In the genomic region with DNA sequence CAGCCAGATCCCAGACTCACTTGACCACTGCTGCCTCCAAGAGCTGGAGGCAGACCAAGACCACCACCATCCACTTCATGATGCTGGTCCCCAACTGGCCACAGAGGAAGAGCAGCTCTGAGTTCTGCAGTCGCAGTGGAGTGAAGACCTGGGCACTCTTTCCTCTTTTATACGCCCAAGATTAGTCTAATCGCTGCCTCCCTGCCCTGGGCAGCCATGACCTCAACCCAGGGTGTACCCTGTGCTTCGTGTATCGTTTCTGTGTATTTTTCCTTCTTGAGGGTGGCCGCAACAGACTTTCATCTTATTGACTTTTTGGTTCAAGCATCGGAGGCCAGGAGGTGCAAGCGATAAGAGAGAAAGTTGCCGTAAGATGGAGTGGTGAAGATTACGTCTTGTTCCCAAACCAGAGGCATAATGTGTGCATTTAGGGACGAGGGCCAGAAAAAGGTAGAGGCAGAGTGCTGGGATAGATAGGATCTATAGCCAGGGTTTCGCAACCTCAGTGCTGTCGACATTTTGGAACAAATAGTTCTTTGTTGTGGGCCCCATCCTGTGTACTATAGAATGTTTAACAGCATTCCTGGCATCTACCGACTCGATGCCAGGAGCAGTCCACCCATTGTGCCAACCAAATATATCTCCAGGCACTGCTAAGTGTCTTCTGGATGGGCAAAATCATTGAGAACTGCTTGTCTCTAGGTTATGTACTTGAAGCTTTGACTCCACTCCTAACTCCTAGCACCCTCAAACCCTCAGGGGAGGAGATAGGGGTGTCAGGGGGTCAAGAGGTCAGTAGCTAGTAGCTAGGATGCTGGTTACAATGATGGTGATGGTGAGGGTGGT, we compare ENCODE assay signal across 1 cellular context.
TF ChIP-seq lines count a peak whose summit lies in the region.

A gene (minus strand): TSS at position 142 of the 846 bp plus-strand sequence. CDS start 63 bp downstream, at position 79.

TF ChIP-seq in HepG2, 621 proteins besides CTCF, POLR2A, EP300 and RAD21 (continued from another document and continues in another):
- TF ChIP-seq ZNF607 (CRISPR knock-in tag; IDR thresholded peaks at IDR 0.05; ENCODE audit: borderline replicate concordance), result no peak
- TF ChIP-seq MIER2 (CRISPR knock-in tag; IDR thresholded peaks at IDR 0.05), result no peak; the same call in 1 of the 2 replicates
- no peak for TF ChIP-seq ZFP36 (IDR thresholded peaks at IDR 0.05; ENCODE audit: borderline replicate concordance, low read depth, low read length, partially characterized antibody)
- 0 out of 2 replicates have a peak, but pooled peaks have one; percentile 58 for TF ChIP-seq ZNF446 (CRISPR knock-in tag; IDR thresholded peaks at IDR 0.05)
- no peak for TF ChIP-seq GATAD1 (CRISPR knock-in tag; IDR thresholded peaks at IDR 0.05)
- TF ChIP-seq, protein P1, sequence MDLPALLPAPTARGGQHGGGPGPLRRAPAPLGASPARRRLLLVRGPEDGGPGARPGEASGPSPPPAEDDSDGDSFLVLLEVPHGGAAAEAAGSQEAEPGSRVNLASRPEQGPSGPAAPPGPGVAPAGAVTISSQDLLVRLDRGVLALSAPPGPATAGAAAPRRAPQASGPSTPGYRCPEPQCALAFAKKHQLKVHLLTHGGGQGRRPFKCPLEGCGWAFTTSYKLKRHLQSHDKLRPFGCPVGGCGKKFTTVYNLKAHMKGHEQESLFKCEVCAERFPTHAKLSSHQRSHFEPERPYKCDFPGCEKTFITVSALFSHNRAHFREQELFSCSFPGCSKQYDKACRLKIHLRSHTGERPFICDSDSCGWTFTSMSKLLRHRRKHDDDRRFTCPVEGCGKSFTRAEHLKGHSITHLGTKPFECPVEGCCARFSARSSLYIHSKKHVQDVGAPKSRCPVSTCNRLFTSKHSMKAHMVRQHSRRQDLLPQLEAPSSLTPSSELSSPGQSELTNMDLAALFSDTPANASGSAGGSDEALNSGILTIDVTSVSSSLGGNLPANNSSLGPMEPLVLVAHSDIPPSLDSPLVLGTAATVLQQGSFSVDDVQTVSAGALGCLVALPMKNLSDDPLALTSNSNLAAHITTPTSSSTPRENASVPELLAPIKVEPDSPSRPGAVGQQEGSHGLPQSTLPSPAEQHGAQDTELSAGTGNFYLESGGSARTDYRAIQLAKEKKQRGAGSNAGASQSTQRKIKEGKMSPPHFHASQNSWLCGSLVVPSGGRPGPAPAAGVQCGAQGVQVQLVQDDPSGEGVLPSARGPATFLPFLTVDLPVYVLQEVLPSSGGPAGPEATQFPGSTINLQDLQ (CRISPR knock-in tag; IDR thresholded peaks at IDR 0.05), result peak; percentile 67; the same call in 1 of the 2 replicates
- TF ChIP-seq ATF7-NPFF (CRISPR knock-in tag; IDR thresholded peaks at IDR 0.05; ENCODE audit: low read depth), result peak; percentile 74
- TF ChIP-seq ZNF672 (CRISPR knock-in tag; IDR thresholded peaks at IDR 0.05), result 0 out of 2 replicates have a peak, but pooled peaks have one; percentile 71
- 0 out of 2 replicates have a peak, but pooled peaks have one; percentile 24 for TF ChIP-seq ETV6 (CRISPR knock-in tag; conservative IDR thresholded peaks at IDR 0.05)
- peak; percentile 96 for TF ChIP-seq MED8 (CRISPR knock-in tag; IDR thresholded peaks at IDR 0.05; ENCODE audit: insufficient replicate concordance)
- peak; percentile 20 for TF ChIP-seq KMT2A (CRISPR knock-in tag; IDR thresholded peaks at IDR 0.05)
- TF ChIP-seq SP1 (IDR thresholded peaks at IDR 0.05), result no peak
- no peak; the same call in 1 of the 2 replicates for TF ChIP-seq SP1 (CRISPR knock-in tag; IDR thresholded peaks at IDR 0.05)
- peak; percentile 91 for TF ChIP-seq RXRB (CRISPR knock-in tag; IDR thresholded peaks at IDR 0.05; ENCODE audit: borderline replicate concordance)
- peak; percentile 21; the same call in 1 of the 2 replicates for TF ChIP-seq NFYC (CRISPR knock-in tag; IDR thresholded peaks at IDR 0.05)
- TF ChIP-seq RBFOX2 (IDR thresholded peaks at IDR 0.05; ENCODE audit: low read depth, low read length), result no peak; the same call in 1 of the 2 replicates
- no peak for TF ChIP-seq ZNF552 (CRISPR knock-in tag; IDR thresholded peaks at IDR 0.05; ENCODE audit: borderline replicate concordance)
- TF ChIP-seq, protein P2, sequence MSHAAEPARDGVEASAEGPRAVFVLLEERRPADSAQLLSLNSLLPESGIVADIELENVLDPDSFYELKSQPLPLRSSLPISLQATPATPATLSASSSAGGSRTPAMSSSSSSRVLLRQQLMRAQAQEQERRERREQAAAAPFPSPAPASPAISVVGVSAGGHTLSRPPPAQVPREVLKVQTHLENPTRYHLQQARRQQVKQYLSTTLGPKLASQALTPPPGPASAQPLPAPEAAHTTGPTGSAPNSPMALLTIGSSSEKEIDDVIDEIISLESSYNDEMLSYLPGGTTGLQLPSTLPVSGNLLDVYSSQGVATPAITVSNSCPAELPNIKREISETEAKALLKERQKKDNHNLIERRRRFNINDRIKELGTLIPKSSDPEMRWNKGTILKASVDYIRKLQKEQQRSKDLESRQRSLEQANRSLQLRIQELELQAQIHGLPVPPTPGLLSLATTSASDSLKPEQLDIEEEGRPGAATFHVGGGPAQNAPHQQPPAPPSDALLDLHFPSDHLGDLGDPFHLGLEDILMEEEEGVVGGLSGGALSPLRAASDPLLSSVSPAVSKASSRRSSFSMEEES (CRISPR knock-in tag; IDR thresholded peaks at IDR 0.05), result peak; percentile 60
- TF ChIP-seq IKZF1 (IDR thresholded peaks at IDR 0.05), result no peak
- no peak for TF ChIP-seq ZNF468 (CRISPR knock-in tag; IDR thresholded peaks at IDR 0.05)
- no peak for TF ChIP-seq CCAR2 (optimal IDR thresholded peaks at IDR 0.05; ENCODE audit: low read depth, low read length)
- TF ChIP-seq ZNF615 (CRISPR knock-in tag; IDR thresholded peaks at IDR 0.05; ENCODE audit: borderline replicate concordance), result 0 out of 2 replicates have a peak, but pooled peaks have one; percentile 11
- TF ChIP-seq NR2C2 (CRISPR knock-in tag; IDR thresholded peaks at IDR 0.05; ENCODE audit: borderline replicate concordance), result peak; percentile 81
- TF ChIP-seq, protein P3, sequence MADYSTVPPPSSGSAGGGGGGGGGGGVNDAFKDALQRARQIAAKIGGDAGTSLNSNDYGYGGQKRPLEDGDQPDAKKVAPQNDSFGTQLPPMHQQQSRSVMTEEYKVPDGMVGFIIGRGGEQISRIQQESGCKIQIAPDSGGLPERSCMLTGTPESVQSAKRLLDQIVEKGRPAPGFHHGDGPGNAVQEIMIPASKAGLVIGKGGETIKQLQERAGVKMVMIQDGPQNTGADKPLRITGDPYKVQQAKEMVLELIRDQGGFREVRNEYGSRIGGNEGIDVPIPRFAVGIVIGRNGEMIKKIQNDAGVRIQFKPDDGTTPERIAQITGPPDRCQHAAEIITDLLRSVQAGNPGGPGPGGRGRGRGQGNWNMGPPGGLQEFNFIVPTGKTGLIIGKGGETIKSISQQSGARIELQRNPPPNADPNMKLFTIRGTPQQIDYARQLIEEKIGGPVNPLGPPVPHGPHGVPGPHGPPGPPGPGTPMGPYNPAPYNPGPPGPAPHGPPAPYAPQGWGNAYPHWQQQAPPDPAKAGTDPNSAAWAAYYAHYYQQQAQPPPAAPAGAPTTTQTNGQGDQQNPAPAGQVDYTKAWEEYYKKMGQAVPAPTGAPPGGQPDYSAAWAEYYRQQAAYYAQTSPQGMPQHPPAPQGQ (CRISPR knock-in tag; IDR thresholded peaks at IDR 0.05; ENCODE audit: borderline replicate concordance), result 0 out of 2 replicates have a peak, but pooled peaks have one; percentile 23
- TF ChIP-seq ZNF34 (CRISPR knock-in tag; IDR thresholded peaks at IDR 0.05; ENCODE audit: borderline replicate concordance), result peak; percentile 94
- TF ChIP-seq, protein P4, sequence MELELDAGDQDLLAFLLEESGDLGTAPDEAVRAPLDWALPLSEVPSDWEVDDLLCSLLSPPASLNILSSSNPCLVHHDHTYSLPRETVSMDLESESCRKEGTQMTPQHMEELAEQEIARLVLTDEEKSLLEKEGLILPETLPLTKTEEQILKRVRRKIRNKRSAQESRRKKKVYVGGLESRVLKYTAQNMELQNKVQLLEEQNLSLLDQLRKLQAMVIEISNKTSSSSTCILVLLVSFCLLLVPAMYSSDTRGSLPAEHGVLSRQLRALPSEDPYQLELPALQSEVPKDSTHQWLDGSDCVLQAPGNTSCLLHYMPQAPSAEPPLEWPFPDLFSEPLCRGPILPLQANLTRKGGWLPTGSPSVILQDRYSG (CRISPR knock-in tag; IDR thresholded peaks at IDR 0.05), result no peak
- TF ChIP-seq, protein P5, sequence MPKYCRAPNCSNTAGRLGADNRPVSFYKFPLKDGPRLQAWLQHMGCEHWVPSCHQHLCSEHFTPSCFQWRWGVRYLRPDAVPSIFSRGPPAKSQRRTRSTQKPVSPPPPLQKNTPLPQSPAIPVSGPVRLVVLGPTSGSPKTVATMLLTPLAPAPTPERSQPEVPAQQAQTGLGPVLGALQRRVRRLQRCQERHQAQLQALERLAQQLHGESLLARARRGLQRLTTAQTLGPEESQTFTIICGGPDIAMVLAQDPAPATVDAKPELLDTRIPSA (CRISPR knock-in tag; IDR thresholded peaks at IDR 0.05; ENCODE audit: borderline replicate concordance), result no peak
- TF ChIP-seq KDM1A (CRISPR knock-in tag; IDR thresholded peaks at IDR 0.05), result no peak; the same call in 1 of the 2 replicates
- TF ChIP-seq, protein P6, sequence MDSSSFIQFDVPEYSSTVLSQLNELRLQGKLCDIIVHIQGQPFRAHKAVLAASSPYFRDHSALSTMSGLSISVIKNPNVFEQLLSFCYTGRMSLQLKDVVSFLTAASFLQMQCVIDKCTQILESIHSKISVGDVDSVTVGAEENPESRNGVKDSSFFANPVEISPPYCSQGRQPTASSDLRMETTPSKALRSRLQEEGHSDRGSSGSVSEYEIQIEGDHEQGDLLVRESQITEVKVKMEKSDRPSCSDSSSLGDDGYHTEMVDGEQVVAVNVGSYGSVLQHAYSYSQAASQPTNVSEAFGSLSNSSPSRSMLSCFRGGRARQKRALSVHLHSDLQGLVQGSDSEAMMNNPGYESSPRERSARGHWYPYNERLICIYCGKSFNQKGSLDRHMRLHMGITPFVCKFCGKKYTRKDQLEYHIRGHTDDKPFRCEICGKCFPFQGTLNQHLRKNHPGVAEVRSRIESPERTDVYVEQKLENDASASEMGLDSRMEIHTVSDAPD (CRISPR knock-in tag; IDR thresholded peaks at IDR 0.05), result peak; percentile 98
- no peak for TF ChIP-seq ZNF432 (CRISPR knock-in tag; IDR thresholded peaks at IDR 0.05; ENCODE audit: borderline replicate concordance)
- TF ChIP-seq, protein P7, sequence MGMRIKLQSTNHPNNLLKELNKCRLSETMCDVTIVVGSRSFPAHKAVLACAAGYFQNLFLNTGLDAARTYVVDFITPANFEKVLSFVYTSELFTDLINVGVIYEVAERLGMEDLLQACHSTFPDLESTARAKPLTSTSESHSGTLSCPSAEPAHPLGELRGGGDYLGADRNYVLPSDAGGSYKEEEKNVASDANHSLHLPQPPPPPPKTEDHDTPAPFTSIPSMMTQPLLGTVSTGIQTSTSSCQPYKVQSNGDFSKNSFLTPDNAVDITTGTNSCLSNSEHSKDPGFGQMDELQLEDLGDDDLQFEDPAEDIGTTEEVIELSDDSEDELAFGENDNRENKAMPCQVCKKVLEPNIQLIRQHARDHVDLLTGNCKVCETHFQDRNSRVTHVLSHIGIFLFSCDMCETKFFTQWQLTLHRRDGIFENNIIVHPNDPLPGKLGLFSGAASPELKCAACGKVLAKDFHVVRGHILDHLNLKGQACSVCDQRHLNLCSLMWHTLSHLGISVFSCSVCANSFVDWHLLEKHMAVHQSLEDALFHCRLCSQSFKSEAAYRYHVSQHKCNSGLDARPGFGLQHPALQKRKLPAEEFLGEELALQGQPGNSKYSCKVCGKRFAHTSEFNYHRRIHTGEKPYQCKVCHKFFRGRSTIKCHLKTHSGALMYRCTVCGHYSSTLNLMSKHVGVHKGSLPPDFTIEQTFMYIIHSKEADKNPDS (CRISPR knock-in tag; IDR thresholded peaks at IDR 0.05), result no peak
- TF ChIP-seq SNAPC2 (CRISPR knock-in tag; IDR thresholded peaks at IDR 0.05), result peak; percentile 88
- TF ChIP-seq, protein P8, sequence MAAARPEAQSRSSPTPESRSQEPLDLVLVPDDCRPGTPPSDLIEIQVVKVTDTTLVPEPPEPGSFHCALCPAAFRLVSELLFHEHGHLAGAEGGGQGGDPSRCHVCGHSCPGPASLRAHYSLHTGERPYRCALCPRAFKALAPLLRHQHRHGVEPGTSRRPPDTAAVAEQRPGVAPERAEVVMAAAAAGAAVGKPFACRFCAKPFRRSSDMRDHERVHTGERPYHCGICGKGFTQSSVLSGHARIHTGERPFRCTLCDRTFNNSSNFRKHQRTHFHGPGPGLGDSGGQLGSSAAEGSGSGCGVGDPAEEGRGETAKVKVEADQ (CRISPR knock-in tag; IDR thresholded peaks at IDR 0.05; ENCODE audit: borderline replicate concordance), result peak; percentile 81; the same call in 1 of the 2 replicates
- TF ChIP-seq NFIB (CRISPR knock-in tag; IDR thresholded peaks at IDR 0.05; ENCODE audit: borderline replicate concordance), result no peak
- TF ChIP-seq, protein P9, sequence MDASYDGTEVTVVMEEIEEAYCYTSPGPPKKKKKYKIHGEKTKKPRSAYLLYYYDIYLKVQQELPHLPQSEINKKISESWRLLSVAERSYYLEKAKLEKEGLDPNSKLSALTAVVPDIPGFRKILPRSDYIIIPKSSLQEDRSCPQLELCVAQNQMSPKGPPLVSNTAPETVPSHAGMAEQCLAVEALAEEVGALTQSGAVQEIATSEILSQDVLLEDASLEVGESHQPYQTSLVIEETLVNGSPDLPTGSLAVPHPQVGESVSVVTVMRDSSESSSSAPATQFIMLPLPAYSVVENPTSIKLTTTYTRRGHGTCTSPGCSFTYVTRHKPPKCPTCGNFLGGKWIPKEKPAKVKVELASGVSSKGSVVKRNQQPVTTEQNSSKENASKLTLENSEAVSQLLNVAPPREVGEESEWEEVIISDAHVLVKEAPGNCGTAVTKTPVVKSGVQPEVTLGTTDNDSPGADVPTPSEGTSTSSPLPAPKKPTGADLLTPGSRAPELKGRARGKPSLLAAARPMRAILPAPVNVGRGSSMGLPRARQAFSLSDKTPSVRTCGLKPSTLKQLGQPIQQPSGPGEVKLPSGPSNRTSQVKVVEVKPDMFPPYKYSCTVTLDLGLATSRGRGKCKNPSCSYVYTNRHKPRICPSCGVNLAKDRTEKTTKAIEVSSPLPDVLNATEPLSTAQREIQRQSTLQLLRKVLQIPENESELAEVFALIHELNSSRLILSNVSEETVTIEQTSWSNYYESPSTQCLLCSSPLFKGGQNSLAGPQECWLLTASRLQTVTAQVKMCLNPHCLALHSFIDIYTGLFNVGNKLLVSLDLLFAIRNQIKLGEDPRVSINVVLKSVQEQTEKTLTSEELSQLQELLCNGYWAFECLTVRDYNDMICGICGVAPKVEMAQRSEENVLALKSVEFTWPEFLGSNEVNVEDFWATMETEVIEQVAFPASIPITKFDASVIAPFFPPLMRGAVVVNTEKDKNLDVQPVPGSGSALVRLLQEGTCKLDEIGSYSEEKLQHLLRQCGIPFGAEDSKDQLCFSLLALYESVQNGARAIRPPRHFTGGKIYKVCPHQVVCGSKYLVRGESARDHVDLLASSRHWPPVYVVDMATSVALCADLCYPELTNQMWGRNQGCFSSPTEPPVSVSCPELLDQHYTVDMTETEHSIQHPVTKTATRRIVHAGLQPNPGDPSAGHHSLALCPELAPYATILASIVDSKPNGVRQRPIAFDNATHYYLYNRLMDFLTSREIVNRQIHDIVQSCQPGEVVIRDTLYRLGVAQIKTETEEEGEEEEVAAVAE (CRISPR knock-in tag; IDR thresholded peaks at IDR 0.05; ENCODE audit: borderline replicate concordance), result peak; percentile 26; the same call in 1 of the 2 replicates
- TF ChIP-seq CBX5 (CRISPR knock-in tag; IDR thresholded peaks at IDR 0.05; ENCODE audit: borderline replicate concordance), result peak; percentile 68; the same call in 1 of the 2 replicates
- peak; percentile 22; the same call in 1 of the 2 replicates for TF ChIP-seq ZBTB38 (CRISPR knock-in tag; IDR thresholded peaks at IDR 0.05)
